ENCODE assay signal across 1 cellular context in genomic region chr2:122812214-122812613, GRCh38.
TF ChIP-seq lines count a peak whose summit lies in the region.

No MANE protein-coding gene starts in this region.

TF ChIP-seq in K562, 482 proteins besides CTCF, POLR2A, EP300 and RAD21:
- peak; percentile 85 for TF ChIP-seq TFE3 (CRISPR knock-in tag; IDR thresholded peaks at IDR 0.05)
TF ChIP-seq in K562: peak in this region for 1; not testable (repeated sequence) for 481.
